In genomic region chr1:241645199-241645598, GRCh38 we compare ENCODE assay signal across 35 cellular contexts. TPM values are rescaled to one million over a fixed set of nuclear protein-coding genes. Genes with fewer than 3 reads are reported as not detected.
"Had no signal": no experiment of that assay in that cellular context is flagged by ENCODE, and none has a peak within 500 bp of the region (broad histone marks: within the 10 kb centered on the region; RNA-seq: fewer than 3 reads in every experiment).

No MANE protein-coding gene starts in this region.

- H3K9me3 ChIP-seq: breast epithelium, gastrocnemius medialis, neutrophil, thyroid gland had no signal

- H3K4me1 Mint-ChIP-seq: endodermal cell had no signal

- DNase-seq: activated CD4-positive, alpha-beta T cell treated with anti-CD3 and anti-CD28 coated beads for 4 hours; activated CD4-positive, alpha-beta T cell treated with anti-CD3 and anti-CD28 coated beads, Interleukin-2, amount 50 U/mL, for 48 hours; activated CD8-positive, alpha-beta memory T cell treated with anti-CD3 and anti-CD28 coated beads for 24 hours; activated effector memory CD4-positive, alpha-beta T cell treated with Interleukin-2 at 50 U/mL for 16 hours; activated naive CD4-positive, alpha-beta T cell treated with Interleukin-2 at 50 U/mL for 16 hours; activated naive CD8-positive, alpha-beta T cell treated with anti-CD3 and anti-CD28 coated beads for 36 hours; amniotic stem cell; central memory CD4-positive, alpha-beta T cell; endodermal cell; gastrocnemius medialis; glutamatergic neuron; left cardiac atrium; left ventricle myocardium superior; retina; stimulated activated CD4-positive, alpha-beta T cell treated with anti-CD3 and anti-CD28 coated beads, Interleukin-1b, Interleukin-23, amount 100 ng/mL, for 48 hours; stimulated activated CD4-positive, alpha-beta T cell treated with anti-CD3 and anti-CD28 coated beads, Interleukin-4, amount 100 ng/mL, for 4 hours; stimulated activated CD8-positive, alpha-beta memory T cell treated with anti-CD3 and anti-CD28 coated beads, Interleukin-4, amount 100 ng/mL, for 48 hours; stimulated activated naive CD8-positive, alpha-beta T cell treated with anti-CD3 and anti-CD28 coated beads, Interleukin-15, amount 100 ng/mL, for 72 hours; substantia nigra; T-cell; thyroid gland had no signal

- H3K9me3 Mint-ChIP-seq: dendritic cell treated with granulocyte-macrophage colony-stimulating factor and Interleukin-4, amounts not matched to agents 40 ng/mL and 50 ng/mL, for 4 days had no signal

- H3K27me3 ChIP-seq: breast epithelium, gastrocnemius medialis, thyroid gland had no signal

- FAIRE-seq: keratinocyte had no signal

- H3K36me3 ChIP-seq: breast epithelium, gastrocnemius medialis, neutrophil, thyroid gland had no signal

- H3K4me1 ChIP-seq: breast epithelium, thyroid gland had no signal

- H3K4me2 ChIP-seq: smooth muscle cell had no signal

- H3K27ac ChIP-seq: breast epithelium, gastrocnemius medialis, neutrophil, thyroid gland had no signal

- ATAC-seq: esophagus mucosa; gastrocnemius medialis; left cardiac atrium; left ventricle myocardium superior; stimulated activated memory B cell treated with anti-CD40 and anti-IgM and Interleukin-4, amounts not matched to agents 10 μg/mL and 1 μg/mL and 100 μg/mL, for 72 hours; stimulated activated naive CD8-positive, alpha-beta T cell treated with anti-CD3 and anti-CD28 coated beads, Interleukin-15, amount 100 ng/mL, for 72 hours; T-cell had no signal

- H3K27me3 Mint-ChIP-seq: activated naive CD8-positive, alpha-beta T cell treated with anti-CD3 and anti-CD28 coated beads for 36 hours; stimulated activated memory B cell treated with anti-CD40 and anti-IgM and Interleukin-4, amounts not matched to agents 10 μg/mL and 1 μg/mL and 100 μg/mL, for 72 hours; stimulated activated naive CD8-positive, alpha-beta T cell treated with anti-CD3 and anti-CD28 coated beads, Interleukin-15, amount 100 ng/mL, for 72 hours; T-cell had no signal

- H3K4me3 Mint-ChIP-seq: activated naive CD8-positive, alpha-beta T cell treated with anti-CD3 and anti-CD28 coated beads for 36 hours; dendritic cell treated with granulocyte-macrophage colony-stimulating factor and Interleukin-4, amounts not matched to agents 40 ng/mL and 50 ng/mL, for 4 days; endodermal cell; nephron; stimulated activated memory B cell treated with anti-CD40 and anti-IgM and Interleukin-4, amounts not matched to agents 10 μg/mL and 1 μg/mL and 100 μg/mL, for 72 hours; stimulated activated naive CD8-positive, alpha-beta T cell treated with anti-CD3 and anti-CD28 coated beads, Interleukin-15, amount 100 ng/mL, for 72 hours; T-cell; T-helper 2 cell treated with Interferon-gamma antibody and Interleukin-4, amounts not matched to agents 5 μg/mL and 100 μg/mL, for 36 hours had no signal

- H3K27ac Mint-ChIP-seq: activated naive CD8-positive, alpha-beta T cell treated with anti-CD3 and anti-CD28 coated beads for 36 hours; dendritic cell treated with granulocyte-macrophage colony-stimulating factor and Interleukin-4, amounts not matched to agents 40 ng/mL and 50 ng/mL, for 4 days; endodermal cell; nephron; progenitor cell of endocrine pancreas; stimulated activated memory B cell treated with anti-CD40 and anti-IgM and Interleukin-4, amounts not matched to agents 10 μg/mL and 1 μg/mL and 100 μg/mL, for 72 hours; stimulated activated naive CD8-positive, alpha-beta T cell treated with anti-CD3 and anti-CD28 coated beads, Interleukin-15, amount 100 ng/mL, for 72 hours; T-cell; T-helper 2 cell treated with Interferon-gamma antibody and Interleukin-4, amounts not matched to agents 5 μg/mL and 100 μg/mL, for 36 hours had no signal

- H3K36me3 Mint-ChIP-seq: T-cell had no signal

- H3K4me3 ChIP-seq: breast epithelium, gastrocnemius medialis, smooth muscle cell, thyroid gland had no signal

RNA-seq across cellular contexts. Expression of gene WDR64, which starts 6.9 kb away (rescaled TPM):
- total RNA-seq: breast epithelium, endodermal cell, esophagus mucosa, left cardiac atrium, left ventricle myocardium superior, lung microvascular endothelial cell, mucosa of gallbladder, osteocyte, smooth muscle cell, thyroid gland, ureter had no signal
- polyA plus RNA-seq: keratinocyte, smooth muscle cell had no signal
